In the genomic region with DNA sequence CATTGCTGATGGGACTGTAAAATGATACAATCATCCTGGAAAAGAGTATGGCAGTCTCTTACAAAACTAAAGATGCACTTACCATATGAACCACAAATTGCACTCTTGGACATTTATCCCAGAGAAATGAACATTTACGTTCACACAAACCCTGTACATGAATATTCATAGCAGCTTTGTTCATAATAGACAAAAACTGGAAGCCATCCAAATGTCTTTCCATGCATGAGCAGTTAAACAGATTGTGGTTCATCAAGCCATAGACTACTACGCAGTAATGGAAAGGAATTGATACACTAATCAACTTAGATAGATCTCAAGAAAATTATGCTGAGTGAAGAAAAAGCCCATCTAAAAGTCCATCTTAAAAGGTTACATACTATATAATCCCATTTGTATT, we compare ENCODE assay signal across 17 cellular contexts.
"Had no signal": no experiment of that assay in that cellular context is flagged by ENCODE, and none has a peak within 500 bp of the region (broad histone marks: within the 10 kb centered on the region; RNA-seq: fewer than 3 reads in every experiment).

No MANE protein-coding gene starts in this region.

- H3K4me1 ChIP-seq: left lung, right lobe of liver, upper lobe of left lung had no signal

- H3K4me1 Mint-ChIP-seq: nephron had no signal

- H3K27me3 ChIP-seq: left lung, right lobe of liver, spleen, upper lobe of left lung had no signal

- H3K4me3 Mint-ChIP-seq: activated CD4-positive, alpha-beta T cell treated with anti-CD3 and anti-CD28 coated beads, Interleukin-2, amount 10 ng/mL, durations not matched to agents 7 days and 5 days; activated T-helper 1 cell treated with anti-CD3 and anti-CD28 coated beads, Interleukin-12 subunit alpha, Interleukin-12 subunit beta, Interleukin-2, Interleukin-4 antibody, amounts not matched to agents 30 ng/mL and 10 ng/mL and 1 ng/mL, durations not matched to agents 14 hours and 24 hours and 36 hours; dendritic cell treated with granulocyte-macrophage colony-stimulating factor and Interleukin-4, amounts not matched to agents 40 ng/mL and 50 ng/mL, for 4 days; nephron; stimulated activated naive CD8-positive, alpha-beta T cell treated with anti-CD3 and anti-CD28 coated beads, Interleukin-15, amount 100 ng/mL, for 72 hours had no signal

- H3K9me3 ChIP-seq: left lung, right lobe of liver, spleen, upper lobe of left lung had no signal

- H3K36me3 ChIP-seq: left lung, right lobe of liver, spleen, upper lobe of left lung had no signal

- H3K9me3 Mint-ChIP-seq: dendritic cell treated with granulocyte-macrophage colony-stimulating factor and Interleukin-4, amounts not matched to agents 40 ng/mL and 50 ng/mL, for 4 days; nephron had no signal

- H3K27ac Mint-ChIP-seq: activated CD4-positive, alpha-beta T cell treated with anti-CD3 and anti-CD28 coated beads, Interleukin-2, amount 10 ng/mL, durations not matched to agents 7 days and 5 days; activated T-helper 1 cell treated with anti-CD3 and anti-CD28 coated beads, Interleukin-12 subunit alpha, Interleukin-12 subunit beta, Interleukin-2, Interleukin-4 antibody, amounts not matched to agents 30 ng/mL and 10 ng/mL and 1 ng/mL, durations not matched to agents 14 hours and 24 hours and 36 hours; dendritic cell treated with granulocyte-macrophage colony-stimulating factor and Interleukin-4, amounts not matched to agents 40 ng/mL and 50 ng/mL, for 4 days; nephron; progenitor cell of endocrine pancreas; stimulated activated naive CD8-positive, alpha-beta T cell treated with anti-CD3 and anti-CD28 coated beads, Interleukin-15, amount 100 ng/mL, for 72 hours had no signal

- H3K4me3 ChIP-seq: left lung, right lobe of liver, spleen, upper lobe of left lung had no signal

- ATAC-seq: left lung; right lobe of liver; stimulated activated naive CD8-positive, alpha-beta T cell treated with anti-CD3 and anti-CD28 coated beads, Interleukin-15, amount 100 ng/mL, for 72 hours had no signal

- H3K27me3 Mint-ChIP-seq: activated CD4-positive, alpha-beta T cell treated with anti-CD3 and anti-CD28 coated beads, Interleukin-2, amount 10 ng/mL, durations not matched to agents 7 days and 5 days; dendritic cell treated with granulocyte-macrophage colony-stimulating factor and Interleukin-4, amounts not matched to agents 40 ng/mL and 50 ng/mL, for 4 days; progenitor cell of endocrine pancreas; stimulated activated naive CD8-positive, alpha-beta T cell treated with anti-CD3 and anti-CD28 coated beads, Interleukin-15, amount 100 ng/mL, for 72 hours had no signal

- H3K27ac ChIP-seq: left lung, right lobe of liver, spleen, upper lobe of left lung had no signal

- DNase-seq: activated CD4-positive, alpha-beta T cell treated with anti-CD3 and anti-CD28 coated beads, Interleukin-2, amount 10 ng/mL, durations not matched to agents 7 days and 5 days; anterior cingulate cortex; effector memory CD4-positive, alpha-beta T cell; foreskin fibroblast; hippocampal formation; kidney; left lung; mammary epithelial cell; occipital lobe; right lobe of liver; spleen; stimulated activated naive CD8-positive, alpha-beta T cell treated with anti-CD3 and anti-CD28 coated beads, Interleukin-15, amount 100 ng/mL, for 72 hours; upper lobe of left lung had no signal
